Comparison of ENCODE assay signal across 23 cellular contexts in the genomic region with DNA sequence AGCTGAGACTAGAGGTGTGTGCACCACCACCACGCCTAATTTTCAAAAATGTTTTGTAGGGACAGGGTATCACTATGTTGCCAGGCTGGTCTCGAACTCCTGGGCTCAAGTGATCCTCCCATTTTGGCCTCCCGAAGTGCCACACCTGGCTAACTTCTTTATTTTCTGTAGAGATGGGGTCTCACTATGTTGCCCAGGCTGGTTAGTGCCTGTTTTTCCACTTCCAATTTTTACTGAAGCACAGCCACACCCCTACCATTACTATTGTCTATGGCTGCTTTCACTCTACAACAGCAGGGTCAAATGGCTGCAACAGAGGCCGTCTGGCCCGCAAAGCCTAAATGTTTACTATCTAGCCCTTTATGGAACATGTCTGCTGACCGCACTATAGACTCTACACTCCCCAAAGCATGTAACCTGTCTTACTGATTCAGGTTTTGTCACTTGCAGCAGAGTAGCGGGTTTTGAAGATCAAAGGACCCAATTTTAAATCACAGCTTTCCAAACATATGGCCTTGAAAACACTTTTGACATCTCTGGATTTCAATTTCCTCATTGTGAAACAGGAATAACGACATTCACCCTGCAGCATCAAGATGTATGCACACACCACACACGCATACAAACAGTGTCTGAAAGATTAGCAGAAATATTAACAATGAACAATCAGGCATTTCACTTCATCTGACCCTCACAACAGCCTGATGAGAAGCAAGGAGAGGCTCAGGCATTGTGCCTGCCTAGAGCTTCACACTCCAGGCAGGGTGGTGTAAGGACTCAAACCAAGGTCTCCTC. TPM values are rescaled to one million over a fixed set of nuclear protein-coding genes. Genes with fewer than 3 reads are reported as not detected.
A peak's percentile ranks its signal among the peaks of the same experiment; 100 is the strongest.
DNase-seq lines count a peak whose midpoint lies in the region; ATAC-seq, FAIRE-seq and TF ChIP-seq lines count a peak whose summit lies in the region.
"Had no signal": no experiment of that assay in that cellular context is flagged by ENCODE, and none has a peak within 500 bp of the region (broad histone marks: within the 10 kb centered on the region; RNA-seq: fewer than 3 reads in every experiment).

No MANE protein-coding gene starts in this region.

- peaks cover 30 to 57% (median 43%) of the 10 kb centered on the region in 3 experiments for H3K36me3 Mint-ChIP-seq in H9 (ENCODE audit: insufficient read depth in 1 of 3, low read depth in 3 of 3)
- H3K36me3 Mint-ChIP-seq in activated T-helper 17 cell treated with anti-CD3 and anti-CD28 coated beads, Interleukin-2, amount 50 U/mL, for 72 hours (ENCODE audit: low read depth), result peaks cover 50% of the 10 kb centered on the region

- no peak for FAIRE-seq in HepG2 (lab: Jason Lieb, UNC)
- FAIRE-seq: endothelial cell of umbilical vein, G401.6 had no signal

- no peaks in the 10 kb centered on the region for H3K4me1 ChIP-seq in H9 (ENCODE audit: insufficient read depth, low read length)
- peaks cover 33% of the 10 kb centered on the region for H3K4me1 ChIP-seq in HepG2 (ENCODE audit: insufficient read depth, low read length)
- H3K4me1 ChIP-seq in suprapubic skin, result peaks cover 3% of the 10 kb centered on the region

- H3K4ac ChIP-seq in H9 (ENCODE audit: low read depth, low read length), result no peak overlapping the region

- H4K91ac ChIP-seq in H9 (ENCODE audit: insufficient read length, low read depth, low read length), result no peak overlapping the region

- no peak for TF ChIP-seq RAD21 in HepG2 (CRISPR knock-in tag; IDR thresholded peaks at IDR 0.05)

- TF ChIP-seq EP300 in HepG2 (IDR thresholded peaks at IDR 0.05; ENCODE audit: low read depth in 2 of 2, low read length in 2 of 2), result no peak
- no peak for TF ChIP-seq EP300 in HepG2 (CRISPR knock-in tag; IDR thresholded peaks at IDR 0.05; ENCODE audit: borderline replicate concordance)
- no peak for TF ChIP-seq EP300 in suprapubic skin (IDR thresholded peaks at IDR 0.05)

- no peak overlapping the region for H3K23ac ChIP-seq in H9 (ENCODE audit: insufficient read length, low read depth, low read length)

- H3K27me3 ChIP-seq in H9 (ENCODE audit: insufficient read depth, low read length) (no peaks in the 10 kb centered on the region; the same call in 1 of the 2 replicates), HepG2 (ENCODE audit: control insufficient read depth in 1 of 2, insufficient read depth in 2 of 2, low read length in 2 of 2) (no peaks in the 10 kb centered on the region), suprapubic skin (no peaks in the 10 kb centered on the region)

- no peak overlapping the region for H4K5ac ChIP-seq in H9 (ENCODE audit: insufficient read length, low read depth, low read length)

- no peak for TF ChIP-seq CTCF in H9 (conservative IDR thresholded peaks at IDR 0.05)
- TF ChIP-seq CTCF in HepG2 (CRISPR knock-in tag; IDR thresholded peaks at IDR 0.05), result no peak
- TF ChIP-seq CTCF in suprapubic skin (IDR thresholded peaks at IDR 0.05), result no peak
- no peak for TF ChIP-seq CTCF in GM10266 (IDR thresholded peaks at IDR 0.05; ENCODE audit: control insufficient read depth, insufficient read depth, low read depth, missing control alignments)

- H3K56ac ChIP-seq in H9 (ENCODE audit: insufficient read length, low read depth, low read length), result no peak overlapping the region

- H3K27ac Mint-ChIP-seq in H9, result 0 out of 7 replicates have a peak overlapping the region, but pooled peaks of 1 of the 3 experiments have one; percentile 55
- H3K27ac Mint-ChIP-seq in activated T-helper 17 cell treated with anti-CD3 and anti-CD28 coated beads, Interleukin-2, amount 50 U/mL, for 72 hours, result peak overlapping the region; percentile 30
- H3K27ac Mint-ChIP-seq: dendritic cell treated with granulocyte-macrophage colony-stimulating factor and Interleukin-4, amounts not matched to agents 40 ng/mL and 50 ng/mL, for 4 days had no signal

- no peak overlapping the region for H4K8ac ChIP-seq in H9 (replicated peaks; ENCODE audit: insufficient read length, low read depth, low read length)

- CTCF ChIA-PET in HepG2 (lab: Yijun Ruan, JAX; ENCODE audit: low intra/inter-chr PET ratio, low total read pairs), result no interaction called here

- H3K79me2 ChIP-seq in H9 (ENCODE audit: insufficient read depth, low read length), result no peaks in the 10 kb centered on the region
- no peaks in the 10 kb centered on the region for H3K79me2 ChIP-seq in HepG2 (ENCODE audit: insufficient read depth, low read length)

- H3K4me3 ChIP-seq in HepG2 (replicated peaks in 1 of 3; ENCODE audit: insufficient read depth in 1 of 3, low read depth in 2 of 3, low read length in 3 of 3) (no peak overlapping the region), suprapubic skin (no peak overlapping the region)
- H3K4me3 ChIP-seq: lung had no signal

- H3K4me1 Mint-ChIP-seq in H9, result peaks cover 10 to 14% of the 10 kb centered on the region in 2 experiments
- H3K4me1 Mint-ChIP-seq in activated T-helper 17 cell treated with anti-CD3 and anti-CD28 coated beads, Interleukin-2, amount 50 U/mL, for 72 hours, result peaks cover 9% of the 10 kb centered on the region

- intact Hi-C loops in HepG2 (cut with micrococcal nuclease; ENCODE audit: unreplicated experiment), result no loop called here

- TF ChIP-seq POLR2A in HepG2 (IDR thresholded peaks at IDR 0.05; ENCODE audit: insufficient read depth in 1 of 2, low read depth in 2 of 2, low read length in 2 of 2) (no peak), suprapubic skin (IDR thresholded peaks at IDR 0.05) (no peak)

- H3K9ac ChIP-seq in H9 (ENCODE audit: extremely low read depth, insufficient read length, low read length), result no peak overlapping the region
- no peak overlapping the region for H3K9ac ChIP-seq in HepG2 (ENCODE audit: insufficient read depth, low read depth, low read length)

- H3K36me3 ChIP-seq in HepG2 (replicated peaks in 1 of 2; ENCODE audit: control insufficient read depth in 1 of 2, insufficient read depth in 2 of 2, low read length in 2 of 2), result peaks cover 24 to 54% of the 10 kb centered on the region in 2 experiments
- H3K36me3 ChIP-seq in suprapubic skin, result peaks cover 77% of the 10 kb centered on the region

- WGBS in H9 (ENCODE audit: extremely low coverage, insufficient read length, low lambda C conversion rate), result no CpG with 5 or more reads among the region's 9 CpGs
- 94% methylated on average over 9 of the region's 9 CpGs for WGBS in HepG2 (ENCODE audit: low lambda C conversion rate)
- 87% methylated on average over 9 of the region's 9 CpGs for WGBS in suprapubic skin

- POLR2A ChIA-PET in HepG2 (lab: Yijun Ruan, JAX), result no interaction called here

- H3K9me3 ChIP-seq in H9 (ENCODE audit: control insufficient read depth, low read depth, low read length) (no peaks in the 10 kb centered on the region), HepG2 (ENCODE audit: low read length) (no peaks in the 10 kb centered on the region), suprapubic skin (no peaks in the 10 kb centered on the region)

- H2BK120ac ChIP-seq in H9 (ENCODE audit: low read depth, low read length, poor library complexity, severe bottlenecking), result no peak overlapping the region

- H2BK12ac ChIP-seq in H9 (ENCODE audit: insufficient read length, low read depth, low read length), result no peak overlapping the region

- no peaks in the 10 kb centered on the region for H3K23me2 ChIP-seq in H9 (ENCODE audit: insufficient read length, low read depth, low read length, poor library complexity, severe bottlenecking)

- no peak overlapping the region for H3K4me2 ChIP-seq in H9 (ENCODE audit: insufficient read depth, insufficient read length, low read length)
- H3K4me2 ChIP-seq in HepG2 (ENCODE audit: low read depth, low read length), result no peak overlapping the region

- H2AK5ac ChIP-seq in H9 (ENCODE audit: insufficient read length, low read length), result no peak overlapping the region

- no peaks in the 10 kb centered on the region for H3K9me3 Mint-ChIP-seq in H9
- H3K9me3 Mint-ChIP-seq in activated T-helper 17 cell treated with anti-CD3 and anti-CD28 coated beads, Interleukin-2, amount 50 U/mL, for 72 hours, result no peaks in the 10 kb centered on the region
- H3K9me3 Mint-ChIP-seq: activated T-cell treated with anti-CD3 and anti-CD28 coated beads, Interleukin-2, amount 50 U/mL, for 4 hours; dendritic cell treated with granulocyte-macrophage colony-stimulating factor and Interleukin-4, amounts not matched to agents 40 ng/mL and 50 ng/mL, for 4 days had no signal

- no peak overlapping the region for H3K18ac ChIP-seq in H9 (ENCODE audit: insufficient read length, low read depth, low read length)

- H3K79me1 ChIP-seq in H9 (ENCODE audit: insufficient read depth, low read depth, low read length, poor library complexity, severe bottlenecking), result no peaks in the 10 kb centered on the region

- H3K27ac ChIP-seq in H9 (ENCODE audit: insufficient read length, low read depth, low read length), result no peak overlapping the region
- no peak overlapping the region for H3K27ac ChIP-seq in HepG2 (ENCODE audit: extremely low read length, insufficient read depth, low read length)
- peak overlapping the region; percentile 34 for H3K27ac ChIP-seq in suprapubic skin

- in situ Hi-C loops in HepG2 (cut with HindIII; ENCODE audit: extremely low pct_ligation_motif_present, low pct_unique_long_range_greater_than_20kb), result loop anchor here (10.0 kb wide), 1 partner anchor 355 kb away; a partner anchor contains a TSS

- H2BK15ac ChIP-seq in H9 (ENCODE audit: low read depth, low read length), result no peak overlapping the region

- H4K20me1 ChIP-seq in H9 (ENCODE audit: control insufficient read depth, insufficient read depth, insufficient read length), result no peaks in the 10 kb centered on the region
- no peaks in the 10 kb centered on the region for H4K20me1 ChIP-seq in HepG2 (ENCODE audit: insufficient read depth, low read length)

- H3K4me3 Mint-ChIP-seq in H9, result no peak overlapping the region
- no peak overlapping the region for H3K4me3 Mint-ChIP-seq in activated T-helper 17 cell treated with anti-CD3 and anti-CD28 coated beads, Interleukin-2, amount 50 U/mL, for 72 hours
- H3K4me3 Mint-ChIP-seq: activated T-cell treated with anti-CD3 and anti-CD28 coated beads, Interleukin-2, amount 50 U/mL, for 4 hours; dendritic cell treated with granulocyte-macrophage colony-stimulating factor and Interleukin-4, amounts not matched to agents 40 ng/mL and 50 ng/mL, for 4 days had no signal

- no peak overlapping the region for H3K14ac ChIP-seq in H9 (ENCODE audit: insufficient read depth, low read length)

- DNase-seq in H9, result peak; percentile 7
- DNase-seq in HepG2 (ENCODE audit: low spot score), result no peak
- peak in 1 of 2 donors; percentile 1 for DNase-seq in suprapubic skin (ENCODE audit: low spot score in 2 of 2)
- DNase-seq in GM10266 (ENCODE audit: extremely low spot score), result no peak
- no peak for DNase-seq in OCI-M2 (lab: John Stamatoyannopoulos, UW; ENCODE audit: unreplicated experiment)
- DNase-seq: activated CD4-positive, alpha-beta T cell treated with anti-CD3 and anti-CD28 coated beads for 1 hour; activated CD8-positive, alpha-beta memory T cell treated with anti-CD3 and anti-CD28 coated beads for 24 hours; activated naive CD4-positive, alpha-beta T cell treated with Interleukin-2 at 50 U/mL for 16 hours; activated T-cell treated with anti-CD3 and anti-CD28 coated beads, Interleukin-2, amount 50 U/mL, for 4 hours; amygdala; DMS153; MV-4-11; NCI-H146; NCI-H2171 treated with DMSO at 0.1 percent for 48 hours; NCI-H524 treated with DMSO at 0.1 percent for 48 hours; SIG-M5 had no signal

- no peak overlapping the region for H2BK20ac ChIP-seq in H9 (ENCODE audit: low read depth, low read length, poor library complexity, severe bottlenecking)

- ATAC-seq in activated T-helper 17 cell treated with anti-CD3 and anti-CD28 coated beads, Interleukin-2, amount 50 U/mL, for 72 hours (replicated peaks), result no peak
- ATAC-seq in HepG2 (no peak), GM19397 (IDR thresholded peaks at IDR 0.05; ENCODE audit: unreplicated experiment) (no peak)
- ATAC-seq: activated T-cell treated with anti-CD3 and anti-CD28 coated beads, Interleukin-2, amount 50 U/mL, for 4 hours; Panc1 had no signal

- H2BK5ac ChIP-seq in H9 (ENCODE audit: insufficient read length, low read length), result no peak overlapping the region

- BruUV-seq in HepG2 (replicated peaks; lab: Mats Ljungman, UMichigan), result no TSS peak

- no peaks in the 10 kb centered on the region for H3K27me3 Mint-ChIP-seq in H9 (ENCODE audit: low read depth)
- no peaks in the 10 kb centered on the region for H3K27me3 Mint-ChIP-seq in activated T-helper 17 cell treated with anti-CD3 and anti-CD28 coated beads, Interleukin-2, amount 50 U/mL, for 72 hours
- H3K27me3 Mint-ChIP-seq: dendritic cell treated with granulocyte-macrophage colony-stimulating factor and Interleukin-4, amounts not matched to agents 40 ng/mL and 50 ng/mL, for 4 days had no signal

- no peak overlapping the region for H3T11ph ChIP-seq in H9 (ENCODE audit: low read length)

- no peak overlapping the region for H2AFZ ChIP-seq in H9 (ENCODE audit: low read length)
- H2AFZ ChIP-seq in HepG2 (ENCODE audit: low read length), result no peak overlapping the region

RNA-seq across cellular contexts. Expression of a gene that starts 46.1 kb away (rescaled TPM):
- 101 and 104 TPM in 2 replicates for total RNA-seq in H9 (2021)
- 10 to 100 TPM; 44.0 to 73.3 TPM for total RNA-seq in activated T-helper 17 cell treated with anti-CD3 and anti-CD28 coated beads, Interleukin-2, amount 50 U/mL, for 72 hours
- total RNA-seq in HepG2 (2016; rRNA removed; fragmentation: Illumina TruSeq; extraction: Trizol), result 24.0 and 53.3 TPM in 2 replicates
- total RNA-seq in HepG2 (2016; cell fraction: cytosol; rRNA removed; fragmentation: Illumina TruSeq; extraction: Trizol; ENCODE audit: low read depth), result 52.3 and 54.3 TPM in 2 replicates
- total RNA-seq in HepG2 (2016; cell fraction: insoluble cytoplasmic fraction; rRNA removed; fragmentation: Illumina TruSeq; extraction: Trizol), result 21.9 and 52.8 TPM in 2 replicates
- total RNA-seq in HepG2 (2016; cell fraction: membrane; rRNA removed; fragmentation: Illumina TruSeq; extraction: Trizol), result 34.5 and 35.0 TPM in 2 replicates
- 54.5 and 63.6 TPM in 2 replicates for total RNA-seq in HepG2 (2016; cell fraction: nucleus; rRNA removed; fragmentation: Illumina TruSeq; extraction: Trizol)
- polyA plus RNA-seq in HepG2 (2011; rRNA removed), result 40.4 and 58.7 TPM in 2 replicates
- 31.5 and 35.0 TPM in 2 replicates for polyA plus RNA-seq in HepG2 (2011; cell fraction: cytosol; rRNA removed)
- 134 and 142 TPM in 2 replicates for polyA plus RNA-seq in HepG2 (2011; cell fraction: nucleus; rRNA removed)
- polyA plus RNA-seq in HepG2 (2012), result 70.2 and 73.6 TPM in 2 replicates
- polyA plus RNA-seq in HepG2 (2016; cell fraction: cytosol; fragmentation: Illumina TruSeq; extraction: Trizol; ENCODE audit: low read depth), result 6.4 and 7.0 TPM in 2 replicates
- polyA plus RNA-seq in HepG2 (2016; cell fraction: insoluble cytoplasmic fraction; fragmentation: Illumina TruSeq; extraction: Trizol; ENCODE audit: low read depth), result 18.1 and 20.4 TPM in 2 replicates
- polyA plus RNA-seq in HepG2 (2016; cell fraction: membrane; fragmentation: Illumina TruSeq; extraction: Trizol; ENCODE audit: low read depth), result 15.1 and 16.0 TPM in 2 replicates
- polyA plus RNA-seq in HepG2 (2016; cell fraction: nucleus; fragmentation: Illumina TruSeq; extraction: Trizol; ENCODE audit: insufficient read depth, low read depth), result 85.3 and 87.4 TPM in 2 replicates
- polyA minus RNA-seq in HepG2 (2011; rRNA and poly(A)+ RNA removed; ENCODE audit: low replicate concordance), result 122 and 226 TPM in 2 replicates
- polyA minus RNA-seq in HepG2 (2011; cell fraction: cytosol; rRNA and poly(A)+ RNA removed), result 53.2 and 65.6 TPM in 2 replicates
- 49.2 and 66.6 TPM in 2 replicates for polyA minus RNA-seq in HepG2 (2011; cell fraction: nucleus; rRNA and poly(A)+ RNA removed)
- total RNA-seq in suprapubic skin, result 100 to 1,000 TPM; 142 to 195 (median 151) TPM

RNA-seq across cellular contexts. Expression of a gene that starts 48.9 kb away (rescaled TPM):
- 38.0 and 42.2 TPM in 2 replicates for total RNA-seq in H9 (2021)
- 10 to 100 TPM; 28.7 to 32.0 TPM for total RNA-seq in activated T-helper 17 cell treated with anti-CD3 and anti-CD28 coated beads, Interleukin-2, amount 50 U/mL, for 72 hours
- total RNA-seq in HepG2 (2016; rRNA removed; fragmentation: Illumina TruSeq; extraction: Trizol), result 3.7 and 13.2 TPM in 2 replicates
- 1.3 and 3.2 TPM in 2 replicates for total RNA-seq in HepG2 (2016; cell fraction: cytosol; rRNA removed; fragmentation: Illumina TruSeq; extraction: Trizol; ENCODE audit: low read depth)
- 4.7 and 9.4 TPM in 2 replicates for total RNA-seq in HepG2 (2016; cell fraction: insoluble cytoplasmic fraction; rRNA removed; fragmentation: Illumina TruSeq; extraction: Trizol)
- total RNA-seq in HepG2 (2016; cell fraction: membrane; rRNA removed; fragmentation: Illumina TruSeq; extraction: Trizol), result 3.7 and 4.3 TPM in 2 replicates
- 12.0 and 16.8 TPM in 2 replicates for total RNA-seq in HepG2 (2016; cell fraction: nucleus; rRNA removed; fragmentation: Illumina TruSeq; extraction: Trizol)
- 2.3 and 3.2 TPM in 2 replicates for polyA plus RNA-seq in HepG2 (2011; rRNA removed)
- 0.62 and 0.71 TPM in 2 replicates for polyA plus RNA-seq in HepG2 (2011; cell fraction: cytosol; rRNA removed)
- 24.4 and 28.9 TPM in 2 replicates for polyA plus RNA-seq in HepG2 (2011; cell fraction: nucleus; rRNA removed)
- 13.7 and 19.4 TPM in 2 replicates for polyA plus RNA-seq in HepG2 (2012)
- 1.3 and 1.5 TPM in 2 replicates for polyA plus RNA-seq in HepG2 (2016; cell fraction: cytosol; fragmentation: Illumina TruSeq; extraction: Trizol; ENCODE audit: low read depth)
- polyA plus RNA-seq in HepG2 (2016; cell fraction: insoluble cytoplasmic fraction; fragmentation: Illumina TruSeq; extraction: Trizol; ENCODE audit: low read depth), result 6.7 and 10.8 TPM in 2 replicates
- 2.6 and 3.1 TPM in 2 replicates for polyA plus RNA-seq in HepG2 (2016; cell fraction: membrane; fragmentation: Illumina TruSeq; extraction: Trizol; ENCODE audit: low read depth)
- 27.3 and 29.1 TPM in 2 replicates for polyA plus RNA-seq in HepG2 (2016; cell fraction: nucleus; fragmentation: Illumina TruSeq; extraction: Trizol; ENCODE audit: insufficient read depth, low read depth)
- polyA minus RNA-seq in HepG2 (2011; rRNA and poly(A)+ RNA removed; ENCODE audit: low replicate concordance), result 14.1 and 14.5 TPM in 2 replicates
- 8.0 and 8.9 TPM in 2 replicates for polyA minus RNA-seq in HepG2 (2011; cell fraction: cytosol; rRNA and poly(A)+ RNA removed)
- 18.3 and 19.1 TPM in 2 replicates for polyA minus RNA-seq in HepG2 (2011; cell fraction: nucleus; rRNA and poly(A)+ RNA removed)
- total RNA-seq in suprapubic skin, result 100 to 1,000 TPM in 1 of 4 donors, 10 to 100 TPM in 3; 45.9 to 135 (median 61.1) TPM
